Comparison of ENCODE assay signal across 35 cellular contexts in the genomic region with DNA sequence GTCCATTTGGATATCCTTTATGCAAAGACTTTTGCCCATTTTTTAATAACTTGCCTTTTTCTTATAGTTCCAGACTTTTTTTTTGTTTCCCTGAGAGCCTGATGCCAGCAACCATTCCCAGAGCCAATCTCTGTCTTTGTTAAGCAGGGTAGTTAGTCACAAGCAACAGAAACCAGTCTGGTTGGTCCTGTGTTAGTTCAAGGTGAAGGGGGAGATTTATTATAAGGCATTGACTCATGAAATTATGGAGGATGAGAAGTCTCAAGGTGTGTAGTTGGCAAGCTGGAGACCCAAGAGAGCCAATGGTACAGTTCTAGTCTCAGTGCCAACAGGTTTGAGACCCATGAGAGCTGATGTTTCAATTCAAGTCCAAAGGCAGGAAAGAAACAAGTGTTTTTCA. TPM values are rescaled to one million over a fixed set of nuclear protein-coding genes. Genes with fewer than 3 reads are reported as not detected.
"Had no signal": no experiment of that assay in that cellular context is flagged by ENCODE, and none has a peak within 500 bp of the region (broad histone marks: within the 10 kb centered on the region; RNA-seq: fewer than 3 reads in every experiment).

No MANE protein-coding gene starts in this region.

- H3K9me3 ChIP-seq: adrenal gland had no signal

- H3K27me3 ChIP-seq: adrenal gland, cardiac muscle cell had no signal

- H3K36me3 Mint-ChIP-seq: activated CD4-positive, alpha-beta memory T cell treated with anti-CD3 and anti-CD28 coated beads for 36 hours; activated naive CD4-positive, alpha-beta T cell treated with anti-CD3 and anti-CD28 coated beads, Interleukin-2, amount 50 U/mL, for 72 hours; T-cell had no signal

- H3K27me3 Mint-ChIP-seq: activated CD4-positive, alpha-beta memory T cell treated with anti-CD3 and anti-CD28 coated beads for 36 hours; brain; T-cell had no signal

- H3K36me3 ChIP-seq: adrenal gland, cardiac muscle cell had no signal

- H3K27ac ChIP-seq: adrenal gland, cardiac muscle cell, VCaP had no signal

- H3K4me1 Mint-ChIP-seq: activated B cell treated with CpG ODN at 0.5 μM for 24 hours, T-cell, T-helper 17 cell had no signal

- H3K4me1 ChIP-seq: adrenal gland had no signal

- DNase-seq: activated B cell treated with CpG ODN at 0.5 μM for 24 hours; activated CD4-positive, alpha-beta memory T cell treated with anti-CD3 and anti-CD28 coated beads for 36 hours; activated CD4-positive, alpha-beta T cell treated with anti-CD3 and anti-CD28 coated beads for 4 hours; activated CD4-positive, alpha-beta T cell treated with anti-CD3 and anti-CD28 coated beads, Interleukin-2, amount 50 U/mL, for 1 hour; activated CD4-positive, CD25-positive, alpha-beta regulatory T cell treated with anti-CD3 and anti-CD28 coated beads, Interleukin-2, amount 50 U/mL, for 72 hours; activated CD8-positive, alpha-beta memory T cell treated with anti-CD3 and anti-CD28 coated beads, Interleukin-2, amount 50 U/mL, for 4 hours; activated gamma-delta T cell treated with Interleukin-2 at 50 U/mL for 16 hours; activated naive CD4-positive, alpha-beta T cell treated with anti-CD3 and anti-CD28 coated beads for 36 hours; activated T-cell treated with anti-CD3 and anti-CD28 coated beads for 4 hours; activated T-cell treated with anti-CD3 and anti-CD28 coated beads, Interleukin-2, amount 50 U/mL, for 4 hours; adrenal gland; cerebellar nuclear complex; Kasumi-1; KG1; MM.1S; MV-4-11; NCI-H1092; NCI-H1436 treated with DMSO at 0.1 percent for 48 hours; NCI-H187 treated with DMSO at 0.1 percent for 48 hours; NCI-H2081; NCI-H226; NCI-H446 treated with DMSO at 0.1 percent for 48 hours; NCI-H524; NK-92 treated with Interleukin-12 subunit alpha and Interleukin-12 subunit beta, amount 100 ng/mL, for 24 hours; SHP77; T-cell; T-helper 17 cell had no signal

- H3K9me3 Mint-ChIP-seq: activated CD4-positive, alpha-beta memory T cell treated with anti-CD3 and anti-CD28 coated beads for 36 hours; activated naive CD4-positive, alpha-beta T cell treated with anti-CD3 and anti-CD28 coated beads for 36 hours; activated T-cell treated with anti-CD3 and anti-CD28 coated beads, Interleukin-2, amount 50 U/mL, for 4 hours; activated T-helper 1 cell treated with anti-CD3 and anti-CD28 coated beads, Interleukin-12 subunit alpha, Interleukin-12 subunit beta, Interleukin-2, Interleukin-4 antibody, amounts not matched to agents 30 ng/mL and 10 ng/mL and 1 ng/mL, durations not matched to agents 14 hours and 24 hours and 36 hours had no signal

- H3K27ac Mint-ChIP-seq: activated B cell treated with CpG ODN at 0.5 μM for 24 hours; activated CD4-positive, alpha-beta memory T cell treated with anti-CD3 and anti-CD28 coated beads for 36 hours; activated naive CD4-positive, alpha-beta T cell treated with anti-CD3 and anti-CD28 coated beads for 36 hours; activated naive CD4-positive, alpha-beta T cell treated with anti-CD3 and anti-CD28 coated beads, Interleukin-2, amount 50 U/mL, for 72 hours; activated T-helper 1 cell treated with anti-CD3 and anti-CD28 coated beads, Interleukin-12 subunit alpha, Interleukin-12 subunit beta, Interleukin-2, Interleukin-4 antibody, amounts not matched to agents 30 ng/mL and 10 ng/mL and 1 ng/mL, durations not matched to agents 14 hours and 24 hours and 36 hours; brain; T-cell; T-helper 17 cell had no signal

- H3K4me3 ChIP-seq: adrenal gland, cardiac muscle cell had no signal

- ATAC-seq: activated naive CD4-positive, alpha-beta T cell treated with anti-CD3 and anti-CD28 coated beads, Interleukin-2, amount 50 U/mL, for 72 hours; activated T-cell treated with anti-CD3 and anti-CD28 coated beads, Interleukin-2, amount 50 U/mL, for 4 hours; SK-N-SH treated with all-trans-retinoic acid at 6 μM for 48 hours; T-cell; T-helper 17 cell had no signal

- H3K4me3 Mint-ChIP-seq: activated B cell treated with CpG ODN at 0.5 μM for 24 hours; activated CD4-positive, alpha-beta memory T cell treated with anti-CD3 and anti-CD28 coated beads for 36 hours; activated naive CD4-positive, alpha-beta T cell treated with anti-CD3 and anti-CD28 coated beads for 36 hours; activated T-cell treated with anti-CD3 and anti-CD28 coated beads, Interleukin-2, amount 50 U/mL, for 4 hours; activated T-helper 1 cell treated with anti-CD3 and anti-CD28 coated beads, Interleukin-12 subunit alpha, Interleukin-12 subunit beta, Interleukin-2, Interleukin-4 antibody, amounts not matched to agents 30 ng/mL and 10 ng/mL and 1 ng/mL, durations not matched to agents 14 hours and 24 hours and 36 hours; brain; T-cell; T-helper 17 cell had no signal

RNA-seq across cellular contexts. Expression of a gene that starts 33.0 kb away (rescaled TPM):
- total RNA-seq: activated B cell treated with CpG ODN at 0.5 μM for 24 hours; activated CD4-positive, alpha-beta memory T cell treated with anti-CD3 and anti-CD28 coated beads for 36 hours; activated naive CD4-positive, alpha-beta T cell treated with anti-CD3 and anti-CD28 coated beads for 36 hours; activated naive CD4-positive, alpha-beta T cell treated with anti-CD3 and anti-CD28 coated beads, Interleukin-2, amount 50 U/mL, for 72 hours; activated T-cell treated with anti-CD3 and anti-CD28 coated beads, Interleukin-2, amount 50 U/mL, for 4 hours; activated T-helper 1 cell treated with anti-CD3 and anti-CD28 coated beads, Interleukin-12 subunit alpha, Interleukin-12 subunit beta, Interleukin-2, Interleukin-4 antibody, amounts not matched to agents 30 ng/mL and 10 ng/mL and 1 ng/mL, durations not matched to agents 14 hours and 24 hours and 36 hours; adrenal gland; cardiac muscle cell; OCI-LY7; SK-MEL-5; T-cell; T-helper 17 cell had no signal
- polyA plus RNA-seq: adrenal gland, cardiac muscle cell had no signal
